12 cellular contexts compared by ENCODE assay signal in genomic region chr11:36557390-36557789, GRCh38. TPM values are rescaled to one million over a fixed set of nuclear protein-coding genes. Genes with fewer than 3 reads are reported as not detected.
DNase-seq lines count a peak whose midpoint lies in the region; TF ChIP-seq lines count a peak whose summit lies in the region.
"Not testable (repeated sequence)": the region's sequence is repeated elsewhere in the genome, so short reads cannot be mapped to it uniquely, and the experiment has no call there.
"Had no signal": no experiment of that assay in that cellular context is flagged by ENCODE, and none has a peak within 500 bp of the region (broad histone marks: within the 10 kb centered on the region; RNA-seq: fewer than 3 reads in every experiment).

No MANE protein-coding gene starts in this region.

- H3K36me3 ChIP-seq in ES-I3 (ENCODE audit: insufficient read depth, low read length), result not testable (repeated sequence)

- not testable (repeated sequence) for H3K9me3 ChIP-seq in ES-I3 (ENCODE audit: control insufficient read depth, insufficient read depth, low read length); iPS-18c (ENCODE audit: control insufficient read depth, insufficient read depth, low read length)

- DNase-seq in NCI-H1105 treated with DMSO at 0.1 percent for 48 hours (lab: John Stamatoyannopoulos, UW) (peak; percentile 38), NCI-H69 (lab: John Stamatoyannopoulos, UW) (peak; percentile 42), SHP77 treated with DMSO at 0.1 percent for 48 hours (lab: John Stamatoyannopoulos, UW) (peak; percentile 29)
- DNase-seq in chondrocyte (ENCODE audit: low spot score); type B pancreatic cell (ENCODE audit: extremely low spot score, unreplicated experiment): not testable (repeated sequence)

- H3K4me3 ChIP-seq in iPS-18c (ENCODE audit: insufficient read depth, low read depth, low read length), result peak overlapping the region; percentile 24; the same call in 1 of the 2 replicates

- TF ChIP-seq CTCF in 22Rv1 (IDR thresholded peaks at IDR 0.05), result 0 out of 2 replicates have a peak, but pooled peaks have one; percentile 5
- TF ChIP-seq CTCF in chondrocyte (IDR thresholded peaks at IDR 0.05); type B pancreatic cell (conservative IDR thresholded peaks at IDR 0.05): not testable (repeated sequence)

- peak overlapping the region; percentile 71 for H3K27ac ChIP-seq in 22Rv1

- H3K4me3 Mint-ChIP-seq in chondrocyte (ENCODE audit: unreplicated experiment) (peak overlapping the region; percentile 4), type B pancreatic cell (peak overlapping the region; percentile 56)

- peaks cover 30% of the 10 kb centered on the region for H3K27me3 Mint-ChIP-seq in chondrocyte (ENCODE audit: low read depth)
- H3K27me3 Mint-ChIP-seq in type B pancreatic cell, result not testable (repeated sequence)

- not testable (repeated sequence) for H3K4me1 ChIP-seq in ES-I3 (ENCODE audit: insufficient read depth, low read length)

- peaks cover 13% of the 10 kb centered on the region for H3K9me3 Mint-ChIP-seq in chondrocyte (ENCODE audit: low read depth)
- H3K9me3 Mint-ChIP-seq in type B pancreatic cell, result not testable (repeated sequence)

- not testable (repeated sequence) for H3K4me1 Mint-ChIP-seq in chondrocyte (ENCODE audit: low read depth); type B pancreatic cell (ENCODE audit: unreplicated experiment)

- not testable (repeated sequence) for H3K36me3 Mint-ChIP-seq in chondrocyte (ENCODE audit: low read depth); type B pancreatic cell

- H3K27ac Mint-ChIP-seq in chondrocyte (ENCODE audit: unreplicated experiment), result not testable (repeated sequence)
- H3K27ac Mint-ChIP-seq in type B pancreatic cell, result peak overlapping the region; percentile 44

- H3K9ac ChIP-seq in ES-I3 (ENCODE audit: low read depth, low read length), result peak overlapping the region; percentile 15

RNA-seq across cellular contexts. Expression of gene RAG1, which starts 10.4 kb away (rescaled TPM):
- total RNA-seq in chondrocyte (1.1 to 1.6 TPM (median 1.3 TPM) in 3 replicates), type B pancreatic cell (ENCODE audit: low replicate concordance) (0.99 and 1.4 TPM in 2 replicates)

RNA-seq across cellular contexts. Expression of gene IFTAP, which starts 36.9 kb away (rescaled TPM):
- total RNA-seq in chondrocyte (16.4 to 19.7 TPM (median 17.9 TPM) in 3 replicates), type B pancreatic cell (ENCODE audit: low replicate concordance) (12.2 and 33.1 TPM in 2 replicates)

RNA-seq across cellular contexts. Expression of gene RAG2, which starts 40.6 kb away (rescaled TPM):
- total RNA-seq in chondrocyte (not detected in 3 replicates), type B pancreatic cell (ENCODE audit: low replicate concordance) (0.14 TPM in 1 of 2 replicates, not detected in the other)
- total RNA-seq: CD8-positive, alpha-beta T cell; LHCN-M2; Peyer's patch; T-cell had no signal

RNA-seq across cellular contexts. Expression of gene TRAF6, which starts 47.3 kb away (rescaled TPM):
- total RNA-seq in chondrocyte, result 14.4 to 16.0 TPM (median 15.2 TPM) in 3 replicates
- 15.0 and 18.2 TPM in 2 replicates for total RNA-seq in type B pancreatic cell (ENCODE audit: low replicate concordance)
